ENCODE assay signal across 27 cellular contexts in genomic region chr3:50983887-50984286, GRCh38.
DNase-seq lines count a peak whose midpoint lies in the region; ATAC-seq, FAIRE-seq and TF ChIP-seq lines count a peak whose summit lies in the region.
"Had no signal": no experiment of that assay in that cellular context is flagged by ENCODE, and none has a peak within 500 bp of the region (broad histone marks: within the 10 kb centered on the region; RNA-seq: fewer than 3 reads in every experiment).

No MANE protein-coding gene starts in this region.

- no peak overlapping the region for H3K14ac ChIP-seq in neuronal stem cell (ENCODE audit: low read length)

- H3K4me3 ChIP-seq in left ventricle myocardium inferior (no peak overlapping the region), right atrium auricular region (no peak overlapping the region), bronchial epithelial cell (ENCODE audit: low read depth, low read length) (no peak overlapping the region), neuronal stem cell (ENCODE audit: low read length in 2 of 2) (no peak overlapping the region)
- H3K4me3 ChIP-seq: BLaER1, GM12878 had no signal

- no peak overlapping the region for H2BK12ac ChIP-seq in neuronal stem cell (ENCODE audit: low read length)

- H4K8ac ChIP-seq in neuronal stem cell (ENCODE audit: low read depth, low read length): no peak overlapping the region

- H3K18ac ChIP-seq in neuronal stem cell (ENCODE audit: low read length): no peak overlapping the region

- H3K27me3 ChIP-seq in left ventricle myocardium inferior (ENCODE audit: low read depth) (no peaks in the 10 kb centered on the region), right atrium auricular region (no peaks in the 10 kb centered on the region), bronchial epithelial cell (ENCODE audit: control insufficient read depth, insufficient read depth, low read length) (no peaks in the 10 kb centered on the region), neuronal stem cell (ENCODE audit: control insufficient read depth in 3 of 3, insufficient read depth in 3 of 3, low read depth in 1 of 3, low read length in 3 of 3) (no peaks in the 10 kb centered on the region)
- H3K27me3 ChIP-seq: BE2C, BLaER1 had no signal

- H4K91ac ChIP-seq in neuronal stem cell (ENCODE audit: low read depth, low read length, poor library complexity): no peak overlapping the region

- in situ Hi-C loops in GM13977 (cut with MboI; ENCODE audit: low pct_unique_long_range_greater_than_20kb, low sequenced_read_pairs, unreplicated experiment): no loop called here

- H2BK120ac ChIP-seq in neuronal stem cell (ENCODE audit: low read depth, low read length): no peak overlapping the region

- H2BK15ac ChIP-seq in neuronal stem cell (ENCODE audit: low read length): no peak overlapping the region

- intact Hi-C loops in Right ventricle myocardium inferior (cut with DNase I) (no loop called here), left ventricle myocardium inferior (cut with micrococcal nuclease) (no loop called here), cardiac septum (cut with DNase I) (no loop called here)

- ATAC-seq in Right ventricle myocardium inferior (peak; percentile 28), HG03520 (IDR thresholded peaks at IDR 0.05; ENCODE audit: unreplicated experiment) (no peak)
- ATAC-seq: GM12878 had no signal

- no peak overlapping the region for H3K4ac ChIP-seq in neuronal stem cell (ENCODE audit: low read length)

- no peak overlapping the region for H2BK5ac ChIP-seq in neuronal stem cell (ENCODE audit: low read length)

- WGBS in neuronal stem cell (ENCODE audit: extremely low coverage in 2 of 2, insufficient read length in 2 of 2, insufficient replicate concordance in 1 of 2), 2 donors: no CpG with 5 or more reads among the region's 5 CpGs

- no peak for DNase-seq in Right ventricle myocardium inferior (ENCODE audit: missing footprints)
- DNase-seq in left ventricle myocardium inferior: no peak
- peak; percentile 73 for DNase-seq in cardiac septum (ENCODE audit: low spot score)
- DNase-seq in right atrium auricular region (ENCODE audit: low spot score): no peak
- DNase-seq in bronchial epithelial cell (ENCODE audit: low read depth): no peak
- DNase-seq in neuronal stem cell (ENCODE audit: low spot score): no peak
- DNase-seq in GM13977 (ENCODE audit: low spot score): no peak
- DNase-seq: 8988T; ACHN; BE2C; C1 segment of cervical spinal cord; CD4-positive, alpha-beta memory T cell; CD4-positive, CD25-positive, alpha-beta regulatory T cell; CD8-positive, alpha-beta memory T cell; COR-L47; DMS 273 treated with DMSO at 0.1 percent for 48 hours; DMS153; DMS53; DMS79; DND-41; GDM1 had no signal

- H3K4me1 ChIP-seq in left ventricle myocardium inferior (no peaks in the 10 kb centered on the region), right atrium auricular region (no peaks in the 10 kb centered on the region), neuronal stem cell (ENCODE audit: control insufficient read depth in 2 of 2, insufficient read depth in 1 of 2, low read depth in 1 of 2, low read length in 2 of 2) (peaks cover 0 to 2% of the 10 kb centered on the region in 2 donors)
- H3K4me1 ChIP-seq: BE2C, BLaER1 had no signal

- H3K23ac ChIP-seq in neuronal stem cell (ENCODE audit: low read depth, low read length, poor library complexity): no peak overlapping the region

- H2AFZ ChIP-seq in neuronal stem cell (ENCODE audit: low read length): no peak overlapping the region

- H3K9me3 ChIP-seq in left ventricle myocardium inferior (replicated peaks) (no peaks in the 10 kb centered on the region), right atrium auricular region (no peaks in the 10 kb centered on the region), neuronal stem cell (replicated peaks in 1 of 2; ENCODE audit: control insufficient read depth in 2 of 2, insufficient read depth in 1 of 2, low read depth in 1 of 2, low read length in 2 of 2) (peaks cover 0 to 3% of the 10 kb centered on the region in 2 donors)
- H3K9me3 ChIP-seq: BE2C had no signal

- no peaks in the 10 kb centered on the region for H3K36me3 ChIP-seq in left ventricle myocardium inferior
- H3K36me3 ChIP-seq in right atrium auricular region: no peaks in the 10 kb centered on the region
- H3K36me3 ChIP-seq in bronchial epithelial cell (ENCODE audit: control insufficient read depth, insufficient read depth, low read length): no peaks in the 10 kb centered on the region
- H3K36me3 ChIP-seq in neuronal stem cell (replicated peaks in 1 of 2; ENCODE audit: control insufficient read depth in 2 of 2, insufficient read depth in 2 of 2, low read length in 2 of 2): no peaks in the 10 kb centered on the region
- H3K36me3 ChIP-seq: BE2C, BLaER1 had no signal

- TF ChIP-seq CTCF in left ventricle myocardium inferior (IDR thresholded peaks at IDR 0.05; ENCODE audit: borderline replicate concordance) (no peak), right atrium auricular region (IDR thresholded peaks at IDR 0.05) (no peak), bronchial epithelial cell (IDR thresholded peaks at IDR 0.05; ENCODE audit: insufficient read depth, low read length, severe bottlenecking) (no peak), GM13977 (IDR thresholded peaks at IDR 0.05; ENCODE audit: extremely low read depth, insufficient read depth, missing control alignments) (no peak)

- peaks cover 1% of the 10 kb centered on the region for H3K79me1 ChIP-seq in neuronal stem cell (ENCODE audit: low read depth, low read length)

- no peak overlapping the region for H3K27ac ChIP-seq in left ventricle myocardium inferior (replicated peaks)
- no peak overlapping the region for H3K27ac ChIP-seq in right atrium auricular region
- H3K27ac ChIP-seq in neuronal stem cell (replicated peaks; ENCODE audit: low read length): no peak overlapping the region
- H3K27ac ChIP-seq: BLaER1 had no signal

- H3K9ac ChIP-seq in neuronal stem cell (ENCODE audit: low read depth, low read length, poor library complexity): peak overlapping the region; percentile 74
- H3K9ac ChIP-seq: BLaER1 had no signal

- no peak overlapping the region for H2AK5ac ChIP-seq in neuronal stem cell (ENCODE audit: low read depth, low read length)

- FAIRE-seq in bronchial epithelial cell (lab: Jason Lieb, UNC): peak; percentile 32
- FAIRE-seq: A204.1, GM12878, GM12892, GM19239 had no signal

- no peak overlapping the region for H3K4me2 ChIP-seq in neuronal stem cell (ENCODE audit: insufficient read depth, low read length, poor library complexity, severe bottlenecking)
- H3K4me2 ChIP-seq: BLaER1 had no signal
